In genomic region chr2:127674241-127675209, GRCh38 we compare ENCODE assay signal across 9 cellular contexts. TPM values are rescaled to one million over a fixed set of nuclear protein-coding genes. Genes with fewer than 3 reads are reported as not detected.
A peak's percentile ranks its signal among the peaks of the same experiment; 100 is the strongest.
DNase-seq lines count a peak whose midpoint lies in the region; ATAC-seq and TF ChIP-seq lines count a peak whose summit lies in the region.
"Had no signal": no experiment of that assay in that cellular context is flagged by ENCODE, and none has a peak within 500 bp of the region (broad histone marks: within the 10 kb centered on the region; RNA-seq: fewer than 3 reads in every experiment).

No MANE protein-coding gene starts in this region.

- no peaks in the 10 kb centered on the region for H3K9me3 Mint-ChIP-seq in neural crest cell

- TF ChIP-seq CTCF in fibroblast of the aortic adventitia (IDR thresholded peaks at IDR 0.05; ENCODE audit: insufficient read depth, low read length) (no peak), neural crest cell (conservative IDR thresholded peaks at IDR 0.05) (no peak)

- peaks cover 77% of the 10 kb centered on the region for H3K27me3 Mint-ChIP-seq in neural crest cell (ENCODE audit: low read depth)

- ATAC-seq in HG03039 (IDR thresholded peaks at IDR 0.05; ENCODE audit: unreplicated experiment) (no peak), HG03378 (IDR thresholded peaks at IDR 0.05; ENCODE audit: unreplicated experiment) (no peak), HG02938 (IDR thresholded peaks at IDR 0.05; ENCODE audit: unreplicated experiment) (no peak)

- peak overlapping the region; percentile 84 for H3K4me3 Mint-ChIP-seq in neural crest cell

- peak overlapping the region; percentile 66 for H3K4me3 ChIP-seq in fibroblast of the aortic adventitia (ENCODE audit: low read depth, low read length)

- H3K4me1 Mint-ChIP-seq in neural crest cell: peaks cover 11% of the 10 kb centered on the region

- H3K27ac Mint-ChIP-seq in neural crest cell (ENCODE audit: unreplicated experiment): no peak overlapping the region

- DNase-seq in NCI-H2227 (lab: John Stamatoyannopoulos, UW; ENCODE audit: unreplicated experiment): peak; percentile 32
- DNase-seq in NCI-H2227 treated with DMSO at 0.1 percent for 48 hours (lab: John Stamatoyannopoulos, UW): no peak
- DNase-seq in activated CD8-positive, alpha-beta memory T cell treated with anti-CD3 and anti-CD28 coated beads, Interleukin-2, amount 50 U/mL, for 4 hours: peak; percentile 25
- DNase-seq in fibroblast of the aortic adventitia (ENCODE audit: low read depth): no peak
- DNase-seq in neural crest cell (ENCODE audit: low read depth, low spot score): no peak

- H3K36me3 Mint-ChIP-seq in neural crest cell (ENCODE audit: low read depth): no peaks in the 10 kb centered on the region

RNA-seq across cellular contexts. Expression of gene LIMS2, which starts 0.8 kb away (rescaled TPM):
- total RNA-seq in fibroblast of the aortic adventitia (ENCODE audit: low replicate concordance) (7.8 and 11.3 TPM in 2 replicates), neural crest cell (7.6 and 8.8 TPM in 2 replicates)

RNA-seq across cellular contexts. Expression of gene SFT2D3, which starts 26.8 kb away (rescaled TPM):
- total RNA-seq in fibroblast of the aortic adventitia (ENCODE audit: low replicate concordance): 3.5 and 7.0 TPM in 2 replicates
- 18.8 TPM in 2 replicates for total RNA-seq in neural crest cell

RNA-seq across cellular contexts. Expression of gene GPR17, which starts 28.6 kb away (rescaled TPM):
- total RNA-seq in fibroblast of the aortic adventitia (ENCODE audit: low replicate concordance): not detected in 2 replicates
- 6.4 and 7.7 TPM in 2 replicates for total RNA-seq in neural crest cell
- total RNA-seq: T-helper 2 cell treated with Interferon-gamma antibody and Interleukin-4, amounts not matched to agents 100 ng/mL and 5 ng/mL, for 36 hours had no signal

Comparison
In these comparisons a context has a peak if more than half of its experiments do, and no peak if none do; other contexts are left out.
1. DNase-seq: peak in NCI-H2227 (single experiment) and activated CD8-positive, alpha-beta memory T cell treated with anti-CD3 and anti-CD28 coated beads, Interleukin-2, amount 50 U/mL, for 4 hours (single experiment); none in NCI-H2227 treated with DMSO at 0.1 percent for 48 hours (single experiment), fibroblast of the aortic adventitia (single experiment) and neural crest cell (single experiment).